In genomic region chr22:43164636-43165035, GRCh38 we compare ENCODE assay signal across 1 cellular context.
A peak's percentile ranks its signal among the peaks of the same experiment; 100 is the strongest.
TF ChIP-seq lines count a peak whose summit lies in the region.

No MANE protein-coding gene starts in this region.

TF ChIP-seq in HepG2, 621 proteins besides CTCF, POLR2A, EP300 and RAD21:
- TF ChIP-seq GMEB2 (CRISPR knock-in tag; IDR thresholded peaks at IDR 0.05; ENCODE audit: low read depth) (no peak), KDM2A (CRISPR knock-in tag; IDR thresholded peaks at IDR 0.05; ENCODE audit: borderline replicate concordance, low read depth) (peak; percentile 34; the same call in 1 of the 2 replicates)
